7 cellular contexts compared by ENCODE assay signal in the genomic region with DNA sequence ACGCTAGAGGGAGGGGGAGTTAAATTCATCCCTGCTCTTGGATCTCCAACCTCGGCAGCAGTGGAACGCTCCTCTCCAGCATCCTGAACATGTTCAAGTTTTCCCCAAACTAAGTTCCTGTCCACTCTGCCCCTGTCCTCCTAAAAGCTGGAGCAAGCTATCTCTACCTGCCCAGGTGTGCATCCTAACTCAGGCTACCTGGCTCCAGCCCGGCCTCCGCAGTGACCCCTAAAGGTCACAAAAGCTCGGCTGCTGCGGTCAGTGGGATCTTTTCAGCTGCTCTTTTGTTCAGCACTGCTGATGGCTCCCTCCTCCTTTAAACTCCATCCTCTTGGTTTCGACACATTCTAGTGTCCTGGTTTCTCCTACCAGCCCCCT. TPM values are rescaled to one million over a fixed set of nuclear protein-coding genes. Genes with fewer than 3 reads are reported as not detected.
DNase-seq lines count a peak whose midpoint lies in the region; ATAC-seq and TF ChIP-seq lines count a peak whose summit lies in the region.

No MANE protein-coding gene starts in this region.

- H3K4me3 ChIP-seq in HAP-1 (peak overlapping the region; percentile 64), Peyer's patch (peak overlapping the region in 3 of 4 donors; percentile 77 to 93 (median 82)), gastrocnemius medialis (peak overlapping the region; percentile 67 to 91 (median 84))

- H3K9me3 ChIP-seq in HAP-1, result no peaks in the 10 kb centered on the region
- H3K9me3 ChIP-seq in Peyer's patch, result no peaks in the 10 kb centered on the region
- H3K9me3 ChIP-seq in gastrocnemius medialis, result no peaks in the 10 kb centered on the region

- TF ChIP-seq CTCF in Peyer's patch (IDR thresholded peaks at IDR 0.05) (no peak), gastrocnemius medialis (IDR thresholded peaks at IDR 0.05 in 4 of 5, conservative IDR thresholded peaks at IDR 0.05 in 1 of 5) (no peak)

- in situ Hi-C loops in HAP-1 (cut with MboI; ENCODE audit: low sequenced_read_pairs), result no loop called here
- in situ Hi-C loops in gastrocnemius medialis (cut with MboI; ENCODE audit: low sequenced_read_pairs in 4 of 4), result no loop called here

- H3K27ac ChIP-seq in Peyer's patch (no peak overlapping the region), gastrocnemius medialis (peak overlapping the region; percentile 89 to 94 (median 92))

- DNase-seq in HAP-1 (ENCODE audit: low spot score in 2 of 2), result no peak
- no peak for DNase-seq in Peyer's patch
- peak; percentile 30 for DNase-seq in fibroblast of gingiva (ENCODE audit: low read depth)
- DNase-seq in gastrocnemius medialis, result no peak
- no peak for DNase-seq in occipital lobe (lab: John Stamatoyannopoulos, UW)

- H3K4me1 ChIP-seq in HAP-1 (peaks cover 25% of the 10 kb centered on the region), Peyer's patch (peaks cover 0 to 47% (median 6%) of the 10 kb centered on the region in 4 donors), gastrocnemius medialis (peaks cover 73 to 85% of the 10 kb centered on the region in 2 donors)

- ATAC-seq in gastrocnemius medialis, result no peak
- no peak for ATAC-seq in HG03039 (IDR thresholded peaks at IDR 0.05; ENCODE audit: unreplicated experiment)
- no peak for ATAC-seq in HG02623 (IDR thresholded peaks at IDR 0.05; ENCODE audit: unreplicated experiment)

- TF ChIP-seq POLR2A in Peyer's patch (IDR thresholded peaks at IDR 0.05), result no peak
- TF ChIP-seq POLR2A in gastrocnemius medialis (IDR thresholded peaks at IDR 0.05), result no peak

- H3K36me3 ChIP-seq in HAP-1 (replicated peaks), result peaks cover 13% of the 10 kb centered on the region
- H3K36me3 ChIP-seq in Peyer's patch, result no peaks in the 10 kb centered on the region
- no peaks in the 10 kb centered on the region for H3K36me3 ChIP-seq in gastrocnemius medialis

- intact Hi-C loops in gastrocnemius medialis (cut with DNase I; ENCODE audit: low total_unique reads), result no loop called here

- H3K27me3 ChIP-seq in HAP-1 (ENCODE audit: low read depth) (no peaks in the 10 kb centered on the region), Peyer's patch (no peaks in the 10 kb centered on the region), gastrocnemius medialis (no peaks in the 10 kb centered on the region)

RNA-seq across cellular contexts. Expression of gene DCUN1D2, which starts 1.4 kb away (rescaled TPM):
- total RNA-seq in Peyer's patch (10 to 100 TPM; 23.9 to 29.1 (median 26.9) TPM), gastrocnemius medialis (10 to 100 TPM; 45.1 to 63.6 (median 56.0) TPM), occipital lobe (19.2 TPM)

RNA-seq across cellular contexts. Expression of gene ADPRHL1, which starts 35.9 kb away (rescaled TPM):
- total RNA-seq in Peyer's patch, result 10 to 100 TPM in 1 of 4 donors, 1 to 10 TPM in 2, not detected in 1; 3.9 to 15.2 (median 5.8) TPM
- 100 to 1,000 TPM; 224 to 354 (median 295) TPM for total RNA-seq in gastrocnemius medialis
- total RNA-seq in occipital lobe, result 0.62 TPM

Comparison
In these comparisons a context has a peak if more than half of its experiments do, and no peak if none do; other contexts are left out.
1. H3K27ac ChIP-seq: peak in gastrocnemius medialis (4 of 4); none in Peyer's patch (0 of 4).
2. RNA of gene ADPRHL1, which starts 35.9 kb away (total RNA-seq): 224 to 354 TPM in gastrocnemius medialis; 3.9 to 15.2 TPM in Peyer's patch and 0.62 TPM in occipital lobe (single experiment); every median in the first group is over 10 times any median in the second.
3. Peak in every context shown above with its lines, with median percentiles within 50 percentile points of each other: H3K4me3 ChIP-seq.